ENCODE assay signal across 15 cellular contexts in genomic region chr1:163472267-163472666, GRCh38.
DNase-seq lines count a peak whose midpoint lies in the region; ATAC-seq and TF ChIP-seq lines count a peak whose summit lies in the region.
"Had no signal": no experiment of that assay in that cellular context is flagged by ENCODE, and none has a peak within 500 bp of the region (broad histone marks: within the 10 kb centered on the region; RNA-seq: fewer than 3 reads in every experiment).

No MANE protein-coding gene starts in this region.

- H3K9me3 ChIP-seq in transverse colon: no peaks in the 10 kb centered on the region
- H3K9me3 ChIP-seq: BLaER1 treated with 17β-estradiol and CSF1 and Interleukin-3, amounts not matched to agents 10 nM and 100 nM; MG63; neutrophil; Peyer's patch had no signal

- H3K27ac ChIP-seq in transverse colon: no peak overlapping the region
- H3K27ac ChIP-seq: BLaER1 treated with 17β-estradiol and CSF1 and Interleukin-3, amounts not matched to agents 10 nM and 100 nM; neutrophil; Peyer's patch had no signal

- DNase-seq in Daoy (ENCODE audit: low read depth) (peak; percentile 57), NCI-H2107 treated with DMSO at 0.1 percent for 48 hours (lab: John Stamatoyannopoulos, UW; ENCODE audit: unreplicated experiment) (peak; percentile 98), SHP77 treated with DMSO at 0.1 percent for 48 hours (lab: John Stamatoyannopoulos, UW) (peak; percentile 99), nephron progenitor cell (no peak), hepatic stellate cell (ENCODE audit: low spot score) (no peak), transverse colon (no peak)
- DNase-seq in activated CD8-positive, alpha-beta T cell treated with anti-CD3 and anti-CD28 coated beads for 36 hours: no peak
- no peak for DNase-seq in stimulated activated naive CD4-positive, alpha-beta T cell (lab: John Stamatoyannopoulos, UW)
- DNase-seq: foreskin fibroblast, MG63, Peyer's patch, T1000 had no signal

- H3K4me1 Mint-ChIP-seq in nephron progenitor cell: peaks cover 20% of the 10 kb centered on the region
- H3K4me1 Mint-ChIP-seq in activated CD8-positive, alpha-beta T cell treated with anti-CD3 and anti-CD28 coated beads for 36 hours (ENCODE audit: low read depth): no peaks in the 10 kb centered on the region

- H3K36me3 ChIP-seq in transverse colon: no peaks in the 10 kb centered on the region
- H3K36me3 ChIP-seq: BLaER1 treated with 17β-estradiol and CSF1 and Interleukin-3, amounts not matched to agents 10 nM and 100 nM; MG63; neutrophil; Peyer's patch had no signal

- H3K27ac Mint-ChIP-seq in nephron progenitor cell: peak overlapping the region; percentile 46
- H3K27ac Mint-ChIP-seq in activated CD8-positive, alpha-beta T cell treated with anti-CD3 and anti-CD28 coated beads for 36 hours: no peak overlapping the region
- H3K27ac Mint-ChIP-seq: stimulated activated naive CD8-positive, alpha-beta T cell treated with anti-CD3 and anti-CD28 coated beads, Interleukin-15, Interleukin-2, amounts not matched to agents 100 ng/mL and 50 ng/mL, for 24 hours had no signal

- POLR2A ChIA-PET in activated CD8-positive, alpha-beta T cell treated with anti-CD3 and anti-CD28 coated beads for 36 hours (lab: Charles Lee): no interaction called here

- CTCF ChIA-PET in activated CD8-positive, alpha-beta T cell treated with anti-CD3 and anti-CD28 coated beads for 36 hours (lab: Charles Lee): no interaction called here

- H3K4me1 ChIP-seq in transverse colon: peaks cover 0 to 16% (median 11%) of the 10 kb centered on the region in 4 donors
- H3K4me1 ChIP-seq: BLaER1 treated with 17β-estradiol and CSF1 and Interleukin-3, amounts not matched to agents 10 nM and 100 nM; Peyer's patch had no signal

- no peaks in the 10 kb centered on the region for H3K27me3 ChIP-seq in transverse colon
- H3K27me3 ChIP-seq: BLaER1 treated with 17β-estradiol and CSF1 and Interleukin-3, amounts not matched to agents 10 nM and 100 nM; neutrophil; Peyer's patch had no signal

- no peak for ATAC-seq in activated CD8-positive, alpha-beta T cell treated with anti-CD3 and anti-CD28 coated beads for 36 hours

- WGBS in transverse colon (ENCODE audit: low coverage in 1 of 2), 2 donors: 36 to 40% methylated on average over 10 to 11 of the region's 11 CpGs

- intact Hi-C loops in activated CD8-positive, alpha-beta T cell treated with anti-CD3 and anti-CD28 coated beads for 36 hours (cut with micrococcal nuclease): no loop called here
- intact Hi-C loops in transverse colon (cut with DNase I; ENCODE audit: low total_unique reads): no loop called here

- no peak overlapping the region for H3K4me3 ChIP-seq in transverse colon
- H3K4me3 ChIP-seq: BLaER1 treated with 17β-estradiol and CSF1 and Interleukin-3, amounts not matched to agents 10 nM and 100 nM; MG63; Peyer's patch had no signal

- no peak for TF ChIP-seq EP300 in transverse colon (IDR thresholded peaks at IDR 0.05; ENCODE audit: low read depth)

- no peak for TF ChIP-seq CTCF in nephron progenitor cell (IDR thresholded peaks at IDR 0.05)
- no peak for TF ChIP-seq CTCF in activated CD8-positive, alpha-beta T cell treated with anti-CD3 and anti-CD28 coated beads for 36 hours (IDR thresholded peaks at IDR 0.05)
- no peak for TF ChIP-seq CTCF in transverse colon (IDR thresholded peaks at IDR 0.05)

- peaks cover 3% of the 10 kb centered on the region for H3K27me3 Mint-ChIP-seq in nephron progenitor cell (ENCODE audit: low read depth, poor library complexity)
- no peaks in the 10 kb centered on the region for H3K27me3 Mint-ChIP-seq in activated CD8-positive, alpha-beta T cell treated with anti-CD3 and anti-CD28 coated beads for 36 hours
- H3K27me3 Mint-ChIP-seq: stimulated activated naive CD8-positive, alpha-beta T cell treated with anti-CD3 and anti-CD28 coated beads, Interleukin-15, Interleukin-2, amounts not matched to agents 100 ng/mL and 50 ng/mL, for 24 hours had no signal

- no peaks in the 10 kb centered on the region for H3K36me3 Mint-ChIP-seq in nephron progenitor cell (ENCODE audit: low read depth)
- H3K36me3 Mint-ChIP-seq in activated CD8-positive, alpha-beta T cell treated with anti-CD3 and anti-CD28 coated beads for 36 hours (ENCODE audit: low read depth): no peaks in the 10 kb centered on the region

- no peak for TF ChIP-seq POLR2A in transverse colon (IDR thresholded peaks at IDR 0.05)

- H3K4me3 Mint-ChIP-seq in nephron progenitor cell: no peak overlapping the region
- H3K4me3 Mint-ChIP-seq in activated CD8-positive, alpha-beta T cell treated with anti-CD3 and anti-CD28 coated beads for 36 hours: no peak overlapping the region
- H3K4me3 Mint-ChIP-seq: stimulated activated naive CD8-positive, alpha-beta T cell treated with anti-CD3 and anti-CD28 coated beads, Interleukin-15, Interleukin-2, amounts not matched to agents 100 ng/mL and 50 ng/mL, for 24 hours had no signal

- in situ Hi-C loops in transverse colon (cut with MboI; ENCODE audit: low pct_ligation_motif_present in 1 of 4, low pct_unique_long_range_greater_than_20kb in 1 of 4, low sequenced_read_pairs in 3 of 4): no loop called here

- H3K9me3 Mint-ChIP-seq in nephron progenitor cell: no peaks in the 10 kb centered on the region
- peaks cover 4% of the 10 kb centered on the region for H3K9me3 Mint-ChIP-seq in activated CD8-positive, alpha-beta T cell treated with anti-CD3 and anti-CD28 coated beads for 36 hours
- H3K9me3 Mint-ChIP-seq: stimulated activated naive CD8-positive, alpha-beta T cell treated with anti-CD3 and anti-CD28 coated beads, Interleukin-15, Interleukin-2, amounts not matched to agents 100 ng/mL and 50 ng/mL, for 24 hours had no signal

Comparison
In these comparisons a context has a peak if more than half of its experiments do, and no peak if none do; other contexts are left out.
1. DNase-seq: peak in Daoy (single experiment), NCI-H2107 treated with DMSO at 0.1 percent for 48 hours (single experiment) and SHP77 treated with DMSO at 0.1 percent for 48 hours (single experiment); none in nephron progenitor cell (single experiment), activated CD8-positive, alpha-beta T cell treated with anti-CD3 and anti-CD28 coated beads for 36 hours (single experiment), stimulated activated naive CD4-positive, alpha-beta T cell (0 of 6), hepatic stellate cell (single experiment) and transverse colon (single experiment).